ENCODE assay signal across 18 cellular contexts in the genomic region with DNA sequence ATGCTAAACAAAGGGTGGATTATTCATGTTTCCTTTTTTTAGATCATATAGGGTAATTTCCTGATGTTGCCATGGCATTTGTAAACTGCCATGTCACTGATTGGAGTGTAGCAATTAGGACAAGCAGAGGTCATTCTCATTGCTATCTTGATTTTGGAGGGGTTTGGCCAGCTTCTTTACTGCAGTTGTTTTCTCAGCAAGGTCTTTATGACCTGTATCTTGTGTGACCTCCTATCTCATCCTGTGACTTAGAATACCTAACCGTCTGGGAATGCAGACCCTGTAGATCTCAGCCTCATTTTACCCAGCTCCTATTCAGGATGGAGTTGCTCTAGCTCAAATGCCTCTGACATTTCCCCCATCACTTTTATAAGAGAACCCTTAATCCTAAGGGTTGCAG.
"Had no signal": no experiment of that assay in that cellular context is flagged by ENCODE, and none has a peak within 500 bp of the region (broad histone marks: within the 10 kb centered on the region; RNA-seq: fewer than 3 reads in every experiment).

No MANE protein-coding gene starts in this region.

- DNase-seq: activated CD4-positive, alpha-beta T cell treated with anti-CD3 and anti-CD28 coated beads, Interleukin-2, amount 50 U/mL, for 1 hour; activated naive CD4-positive, alpha-beta T cell treated with anti-CD3 and anti-CD28 coated beads, Interleukin-2, amount 50 U/mL, for 16 hours; central memory CD4-positive, alpha-beta T cell; effector memory CD8-positive, alpha-beta T cell; erythroblast; hippocampal formation; kidney; psoas muscle; stimulated activated CD4-positive, alpha-beta T cell treated with anti-CD3 and anti-CD28 coated beads, Interleukin-1b, Interleukin-23, amount 100 ng/mL, for 48 hours; T1000; uterus had no signal

- H3K27me3 Mint-ChIP-seq: dendritic cell treated with granulocyte-macrophage colony-stimulating factor and Interleukin-4, amounts not matched to agents 40 ng/mL and 50 ng/mL, for 4 days; effector memory CD8-positive, alpha-beta T cell had no signal

- H3K4me3 ChIP-seq: gastroesophageal sphincter, psoas muscle, SK-N-MC, uterus had no signal

- H3K4me1 Mint-ChIP-seq: mesothelial cell of epicardium had no signal

- H3K4me3 Mint-ChIP-seq: dendritic cell treated with granulocyte-macrophage colony-stimulating factor and Interleukin-4, amounts not matched to agents 40 ng/mL and 50 ng/mL, for 4 days; effector memory CD8-positive, alpha-beta T cell; mesothelial cell of epicardium; neural crest cell had no signal

- H3K27ac Mint-ChIP-seq: dendritic cell treated with granulocyte-macrophage colony-stimulating factor and Interleukin-4, amounts not matched to agents 40 ng/mL and 50 ng/mL, for 4 days; mesothelial cell of epicardium had no signal

- H3K9me3 Mint-ChIP-seq: dendritic cell treated with granulocyte-macrophage colony-stimulating factor and Interleukin-4, amounts not matched to agents 40 ng/mL and 50 ng/mL, for 4 days; effector memory CD8-positive, alpha-beta T cell; mesothelial cell of epicardium; neural crest cell had no signal

- H3K9me3 ChIP-seq: gastroesophageal sphincter, psoas muscle, uterus had no signal

- ATAC-seq: activated CD4-positive, CD25-positive, alpha-beta regulatory T cell treated with anti-CD3 and anti-CD28 coated beads, Interleukin-2, amount 50 U/mL, for 24 hours; effector memory CD8-positive, alpha-beta T cell; gastroesophageal sphincter; psoas muscle; sciatic nerve had no signal

- H3K27me3 ChIP-seq: gastroesophageal sphincter, uterus had no signal

- H3K36me3 ChIP-seq: uterus had no signal

- H3K27ac ChIP-seq: psoas muscle, SK-N-MC, uterus had no signal
